In the genomic region with DNA sequence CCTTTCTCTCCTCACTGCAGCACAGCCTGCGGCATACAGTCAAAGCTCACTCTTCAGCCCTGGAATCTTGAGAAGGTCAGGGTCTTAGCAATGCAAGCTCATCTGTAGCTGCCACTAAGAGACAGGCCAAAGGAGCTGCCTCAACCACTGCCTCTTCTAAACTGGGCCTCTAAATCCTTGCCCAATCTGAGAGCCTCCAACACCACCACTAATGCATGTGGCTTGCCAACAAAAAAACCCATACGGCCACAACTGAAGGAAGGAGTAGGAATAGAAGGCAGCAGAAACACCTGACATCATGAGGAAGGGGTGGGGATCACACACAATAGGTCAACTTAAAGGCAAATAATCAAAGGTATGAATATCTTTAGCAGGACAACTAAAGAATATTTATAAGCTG, we compare ENCODE assay signal across 26 cellular contexts.
DNase-seq lines count a peak whose midpoint lies in the region; ATAC-seq and TF ChIP-seq lines count a peak whose summit lies in the region.
"Had no signal": no experiment of that assay in that cellular context is flagged by ENCODE, and none has a peak within 500 bp of the region (broad histone marks: within the 10 kb centered on the region; RNA-seq: fewer than 3 reads in every experiment).

No MANE protein-coding gene starts in this region.

- POLR2A ChIA-PET in activated CD4-positive, alpha-beta memory T cell treated with anti-CD3 and anti-CD28 coated beads, Interleukin-2, amount 10 ng/mL, durations not matched to agents 7 days and 5 days (lab: Charles Lee): no interaction called here

- DNase-seq in natural killer cell: no peak
- DNase-seq in natural killer cell treated with Interleukin-12 subunit alpha and Interleukin-12 subunit beta and Interleukin-15 and Interleukin-18, amount 100 ng/mL, for 72 hours (ENCODE audit: low spot score): no peak
- no peak for DNase-seq in activated CD4-positive, alpha-beta memory T cell treated with anti-CD3 and anti-CD28 coated beads, Interleukin-2, amount 10 ng/mL, durations not matched to agents 7 days and 5 days
- DNase-seq in myocyte (ENCODE audit: low read depth): peak; percentile 66
- no peak for DNase-seq in stimulated activated CD4-positive, alpha-beta T cell treated with anti-CD3 and anti-CD28 coated beads, Interleukin-4, amount 100 ng/mL, for 24 hours
- no peak for DNase-seq in NCI-H2171 treated with DMSO at 0.1 percent for 48 hours (lab: John Stamatoyannopoulos, UW)
- DNase-seq in gastrocnemius medialis: no peak
- DNase-seq: activated CD4-positive, alpha-beta T cell treated with anti-CD3 and anti-CD28 coated beads for 1 hour; cerebellar nuclear complex; COR-L47; DMS53; HCEC 1CT; Karpas-422; left ventricle myocardium superior; mesendoderm; NCI-H1417 treated with DMSO at 0.1 percent for 48 hours; NCI-H2081 treated with DMSO at 0.1 percent for 48 hours; right cardiac atrium; Right ventricle myocardium superior; spleen; trophoblast cell had no signal

- peak overlapping the region; percentile 25 to 65 for H3K27ac Mint-ChIP-seq in natural killer cell
- peak overlapping the region in 1 of 2 donors; percentile 15 for H3K27ac Mint-ChIP-seq in natural killer cell treated with Interleukin-12 subunit alpha and Interleukin-12 subunit beta and Interleukin-15 and Interleukin-18, amount 100 ng/mL, for 72 hours
- peak overlapping the region; percentile 17 for H3K27ac Mint-ChIP-seq in activated CD4-positive, alpha-beta memory T cell treated with anti-CD3 and anti-CD28 coated beads, Interleukin-2, amount 10 ng/mL, durations not matched to agents 7 days and 5 days

- no peak overlapping the region for H3K4me3 ChIP-seq in gastrocnemius medialis
- H3K4me3 ChIP-seq: BLaER1 treated with 17β-estradiol and CSF1 and Interleukin-3, amounts not matched to agents 10 nM and 100 nM; spleen had no signal

- in situ Hi-C loops in gastrocnemius medialis (cut with MboI; ENCODE audit: low sequenced_read_pairs in 4 of 4): no loop called here

- CTCF ChIA-PET in activated CD4-positive, alpha-beta memory T cell treated with anti-CD3 and anti-CD28 coated beads, Interleukin-2, amount 10 ng/mL, durations not matched to agents 7 days and 5 days (lab: Charles Lee): no interaction called here

- no peaks in the 10 kb centered on the region for H3K9me3 Mint-ChIP-seq in natural killer cell
- no peaks in the 10 kb centered on the region for H3K9me3 Mint-ChIP-seq in natural killer cell treated with Interleukin-12 subunit alpha and Interleukin-12 subunit beta and Interleukin-15 and Interleukin-18, amount 100 ng/mL, for 72 hours
- no peaks in the 10 kb centered on the region for H3K9me3 Mint-ChIP-seq in activated CD4-positive, alpha-beta memory T cell treated with anti-CD3 and anti-CD28 coated beads, Interleukin-2, amount 10 ng/mL, durations not matched to agents 7 days and 5 days
- H3K9me3 Mint-ChIP-seq: T-helper 1 cell treated with Interleukin-12 subunit alpha and Interleukin-12 subunit beta and Interleukin-4 antibody, amounts not matched to agents 30 μg/mL and 1 μg/mL, for 36 hours had no signal

- no peaks in the 10 kb centered on the region for H3K36me3 Mint-ChIP-seq in natural killer cell
- H3K36me3 Mint-ChIP-seq in natural killer cell treated with Interleukin-12 subunit alpha and Interleukin-12 subunit beta and Interleukin-15 and Interleukin-18, amount 100 ng/mL, for 72 hours: no peaks in the 10 kb centered on the region
- peaks cover 27% of the 10 kb centered on the region for H3K36me3 Mint-ChIP-seq in activated CD4-positive, alpha-beta memory T cell treated with anti-CD3 and anti-CD28 coated beads, Interleukin-2, amount 10 ng/mL, durations not matched to agents 7 days and 5 days (ENCODE audit: low read depth)

- no peak overlapping the region for H3K4me3 Mint-ChIP-seq in natural killer cell
- H3K4me3 Mint-ChIP-seq in natural killer cell treated with Interleukin-12 subunit alpha and Interleukin-12 subunit beta and Interleukin-15 and Interleukin-18, amount 100 ng/mL, for 72 hours: no peak overlapping the region
- no peak overlapping the region for H3K4me3 Mint-ChIP-seq in activated CD4-positive, alpha-beta memory T cell treated with anti-CD3 and anti-CD28 coated beads, Interleukin-2, amount 10 ng/mL, durations not matched to agents 7 days and 5 days
- H3K4me3 Mint-ChIP-seq: T-helper 1 cell treated with Interleukin-12 subunit alpha and Interleukin-12 subunit beta and Interleukin-4 antibody, amounts not matched to agents 30 μg/mL and 1 μg/mL, for 36 hours had no signal

- H3K4me1 Mint-ChIP-seq in natural killer cell: peaks cover 56 to 71% of the 10 kb centered on the region in 2 donors
- peaks cover 37 to 43% of the 10 kb centered on the region in 2 donors for H3K4me1 Mint-ChIP-seq in natural killer cell treated with Interleukin-12 subunit alpha and Interleukin-12 subunit beta and Interleukin-15 and Interleukin-18, amount 100 ng/mL, for 72 hours (ENCODE audit: low read depth in 2 of 2)
- peaks cover 32% of the 10 kb centered on the region for H3K4me1 Mint-ChIP-seq in activated CD4-positive, alpha-beta memory T cell treated with anti-CD3 and anti-CD28 coated beads, Interleukin-2, amount 10 ng/mL, durations not matched to agents 7 days and 5 days

- no peak overlapping the region for H3K27ac ChIP-seq in gastrocnemius medialis
- H3K27ac ChIP-seq: BLaER1 treated with 17β-estradiol and CSF1 and Interleukin-3, amounts not matched to agents 10 nM and 100 nM; spleen had no signal

- no peak for TF ChIP-seq POLR2A in gastrocnemius medialis (IDR thresholded peaks at IDR 0.05)

- no peaks in the 10 kb centered on the region for H3K9me3 ChIP-seq in gastrocnemius medialis
- H3K9me3 ChIP-seq: BLaER1 treated with 17β-estradiol and CSF1 and Interleukin-3, amounts not matched to agents 10 nM and 100 nM; spleen had no signal

- H3K27me3 Mint-ChIP-seq in natural killer cell (ENCODE audit: low read depth in 2 of 2): no peaks in the 10 kb centered on the region
- H3K27me3 Mint-ChIP-seq in natural killer cell treated with Interleukin-12 subunit alpha and Interleukin-12 subunit beta and Interleukin-15 and Interleukin-18, amount 100 ng/mL, for 72 hours: no peaks in the 10 kb centered on the region
- H3K27me3 Mint-ChIP-seq in activated CD4-positive, alpha-beta memory T cell treated with anti-CD3 and anti-CD28 coated beads, Interleukin-2, amount 10 ng/mL, durations not matched to agents 7 days and 5 days: no peaks in the 10 kb centered on the region

- ATAC-seq in natural killer cell: no peak
- ATAC-seq in natural killer cell treated with Interleukin-12 subunit alpha and Interleukin-12 subunit beta and Interleukin-15 and Interleukin-18, amount 100 ng/mL, for 72 hours: no peak
- no peak for ATAC-seq in gastrocnemius medialis
- ATAC-seq: esophagus mucosa, left ventricle myocardium superior, Panc1, SK-N-SH treated with all-trans-retinoic acid at 6 μM for 48 hours had no signal

- intact Hi-C loops in natural killer cell (cut with micrococcal nuclease): no loop called here
- intact Hi-C loops in gastrocnemius medialis (cut with DNase I; ENCODE audit: low total_unique reads): no loop called here

- no peaks in the 10 kb centered on the region for H3K27me3 ChIP-seq in gastrocnemius medialis
- H3K27me3 ChIP-seq: BLaER1 treated with 17β-estradiol and CSF1 and Interleukin-3, amounts not matched to agents 10 nM and 100 nM; spleen had no signal

- H3K36me3 ChIP-seq in gastrocnemius medialis: no peaks in the 10 kb centered on the region

- TF ChIP-seq CTCF in natural killer cell (IDR thresholded peaks at IDR 0.05) (no peak), gastrocnemius medialis (IDR thresholded peaks at IDR 0.05 in 4 of 5, conservative IDR thresholded peaks at IDR 0.05 in 1 of 5) (no peak)

- peaks cover 1 to 5% of the 10 kb centered on the region in 2 donors for H3K4me1 ChIP-seq in gastrocnemius medialis
